16 cellular contexts compared by ENCODE assay signal in genomic region chr11:120215634-120216033, GRCh38. TPM values are rescaled to one million over a fixed set of nuclear protein-coding genes. Genes with fewer than 3 reads are reported as not detected.
DNase-seq lines count a peak whose midpoint lies in the region; ATAC-seq and TF ChIP-seq lines count a peak whose summit lies in the region.
"Had no signal": no experiment of that assay in that cellular context is flagged by ENCODE, and none has a peak within 500 bp of the region (broad histone marks: within the 10 kb centered on the region; RNA-seq: fewer than 3 reads in every experiment).

No MANE protein-coding gene starts in this region.

- intact Hi-C loops in body of pancreas (cut with DNase I) (no loop called here), sigmoid colon (cut with DNase I) (no loop called here)

- no peak overlapping the region for H3K4me3 ChIP-seq in body of pancreas
- no peak overlapping the region for H3K4me3 ChIP-seq in right atrium auricular region
- H3K4me3 ChIP-seq in sigmoid colon = no peak overlapping the region
- H3K4me3 ChIP-seq: SK-N-MC had no signal

- TF ChIP-seq POLR2A in body of pancreas (IDR thresholded peaks at IDR 0.05) = no peak
- no peak for TF ChIP-seq POLR2A in sigmoid colon (IDR thresholded peaks at IDR 0.05)

- no peak for TF ChIP-seq EP300 in sigmoid colon (IDR thresholded peaks at IDR 0.05)

- no peaks in the 10 kb centered on the region for H3K9me3 ChIP-seq in body of pancreas
- no peaks in the 10 kb centered on the region for H3K9me3 ChIP-seq in right atrium auricular region
- no peaks in the 10 kb centered on the region for H3K9me3 ChIP-seq in sigmoid colon

- H3K27me3 ChIP-seq in body of pancreas (no peaks in the 10 kb centered on the region), right atrium auricular region (no peaks in the 10 kb centered on the region), sigmoid colon (peaks cover 0 to 9% (median 0%) of the 10 kb centered on the region in 3 donors)

- DNase-seq in GM03348 (ENCODE audit: low spot score) = peak; percentile 70
- peak in 1 of 4 donors; percentile 58 for DNase-seq in body of pancreas
- peak; percentile 83 for DNase-seq in right atrium auricular region (ENCODE audit: low spot score)
- peak; percentile 89 for DNase-seq in sigmoid colon
- no peak for DNase-seq in NCI-H446 treated with DMSO at 0.1 percent for 48 hours (lab: John Stamatoyannopoulos, UW)
- DNase-seq in COLO668 (lab: John Stamatoyannopoulos, UW; ENCODE audit: unreplicated experiment) = no peak
- DNase-seq: activated CD4-positive, alpha-beta T cell treated with anti-CD3 and anti-CD28 coated beads for 48 hours; activated naive CD4-positive, alpha-beta T cell treated with Interleukin-2 at 50 U/mL for 16 hours; effector CD4-positive, alpha-beta T cell; NCI-H524 treated with DMSO at 0.1 percent for 48 hours; stimulated activated CD4-positive, alpha-beta T cell treated with anti-CD3 and anti-CD28 coated beads, Interleukin-2, amount 100 ng/mL, for 24 hours had no signal

- H3K27ac ChIP-seq in body of pancreas = peak overlapping the region in 3 of 4 donors; percentile 32 to 46 (median 32)
- peak overlapping the region; percentile 44 to 74 for H3K27ac ChIP-seq in right atrium auricular region
- peak overlapping the region; percentile 43 to 72 (median 63) for H3K27ac ChIP-seq in sigmoid colon
- H3K27ac ChIP-seq: C4-2B, SK-N-MC had no signal

- H3K36me3 ChIP-seq in body of pancreas (replicated peaks in 1 of 2; ENCODE audit: insufficient read depth in 1 of 2, low read depth in 2 of 2) (no peaks in the 10 kb centered on the region), right atrium auricular region (no peaks in the 10 kb centered on the region), sigmoid colon (no peaks in the 10 kb centered on the region)

- H3K4me1 ChIP-seq in body of pancreas (peaks cover 85% of the 10 kb centered on the region), right atrium auricular region (peaks cover 0 to 79% of the 10 kb centered on the region in 2 donors), sigmoid colon (peaks cover 0 to 55% (median 37%) of the 10 kb centered on the region in 4 donors)

- 49 to 59% methylated on average over 5 of the region's 5 CpGs for WGBS in body of pancreas, 2 donors
- WGBS in sigmoid colon, 2 donors = 75 to 77% methylated on average over 5 of the region's 5 CpGs

- no peak for ATAC-seq in body of pancreas
- ATAC-seq in HG03460 (IDR thresholded peaks at IDR 0.05; ENCODE audit: unreplicated experiment) = no peak
- ATAC-seq in HG02642 (IDR thresholded peaks at IDR 0.05; ENCODE audit: poor library complexity, unreplicated experiment) = no peak

- no peak for TF ChIP-seq CTCF in body of pancreas (IDR thresholded peaks at IDR 0.05)
- TF ChIP-seq CTCF in right atrium auricular region (IDR thresholded peaks at IDR 0.05) = no peak
- no peak for TF ChIP-seq CTCF in sigmoid colon (IDR thresholded peaks at IDR 0.05)

RNA-seq across cellular contexts. Expression of gene OAF, which starts 4.8 kb away (rescaled TPM):
- total RNA-seq in body of pancreas (10 to 100 TPM; 53.7 to 67.7 TPM), right atrium auricular region (10 to 100 TPM; 27.9 to 43.6 TPM), sigmoid colon (10 to 100 TPM; 23.5 to 44.3 (median 41.2) TPM)
- polyA plus RNA-seq in sigmoid colon = 10 to 100 TPM; 51.2 to 94.3 (median 74.7) TPM

RNA-seq across cellular contexts. Expression of gene POU2F3, which starts 24.3 kb away (rescaled TPM):
- total RNA-seq in body of pancreas (under 1 TPM in 1 of 2 donors, not detected in 1; 0.26 TPM), right atrium auricular region (not detected), sigmoid colon (not detected)
- 1 to 10 TPM in 2 of 3 donors, under 1 TPM in 1; 0.92 to 1.8 (median 1.3) TPM for polyA plus RNA-seq in sigmoid colon
- polyA plus RNA-seq: neural cell had no signal

Comparison
In these comparisons a context has a peak if more than half of its experiments do, and no peak if none do; other contexts are left out.
1. DNase-seq: peak in GM03348 (single experiment), right atrium auricular region (single experiment) and sigmoid colon (single experiment); none in NCI-H446 treated with DMSO at 0.1 percent for 48 hours (single experiment) and COLO668 (single experiment).
2. Peak in every context shown above with its lines, with median percentiles within 50 percentile points of each other: H3K27ac ChIP-seq.